ENCODE assay signal across 1 cellular context in the genomic region with DNA sequence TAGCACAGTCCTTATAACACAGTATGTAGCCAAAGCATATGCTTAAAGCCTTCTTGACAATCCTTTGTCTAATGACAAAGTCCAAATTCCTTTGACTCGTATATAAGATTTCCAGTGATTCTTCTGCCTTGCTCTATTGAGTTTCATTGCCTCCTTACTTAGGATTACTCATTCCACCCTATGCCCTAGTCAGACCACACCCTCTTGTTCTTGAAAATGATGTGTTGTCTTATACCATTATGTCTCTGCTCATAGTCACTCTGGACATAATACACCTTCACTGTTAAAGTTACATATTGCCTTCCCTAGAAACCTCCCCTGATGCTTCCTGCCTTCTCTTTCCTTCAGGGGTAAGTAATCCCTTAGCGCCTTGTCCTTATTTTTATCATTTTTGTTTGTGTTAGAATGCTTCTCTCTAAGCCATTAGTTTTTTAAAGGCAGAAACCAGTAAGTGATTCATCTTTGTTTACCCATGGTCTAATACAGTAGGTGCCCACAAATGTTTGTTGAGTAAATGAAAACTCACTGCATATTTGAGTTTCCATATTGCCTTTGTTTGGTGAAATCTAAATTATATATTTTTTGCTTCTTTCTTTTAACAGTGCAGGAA.
TF ChIP-seq lines count a peak whose summit lies in the region.

No MANE protein-coding gene starts in this region.

TF ChIP-seq in K562, 482 proteins besides CTCF, POLR2A, EP300 and RAD21 (continued from another document):
- no peak for TF ChIP-seq CHAMP1 (IDR thresholded peaks at IDR 0.05)
